ENCODE assay signal across 16 cellular contexts in genomic region chr4:125265846-125266245, GRCh38. TPM values are rescaled to one million over a fixed set of nuclear protein-coding genes. Genes with fewer than 3 reads are reported as not detected.
A peak's percentile ranks its signal among the peaks of the same experiment; 100 is the strongest.
DNase-seq lines count a peak whose midpoint lies in the region; ATAC-seq, FAIRE-seq and TF ChIP-seq lines count a peak whose summit lies in the region.
"Had no signal": no experiment of that assay in that cellular context is flagged by ENCODE, and none has a peak within 500 bp of the region (broad histone marks: within the 10 kb centered on the region; RNA-seq: fewer than 3 reads in every experiment).

No MANE protein-coding gene starts in this region.

- H3K4me3 ChIP-seq in mammary epithelial cell (replicated peaks in 1 of 3; ENCODE audit: insufficient read depth in 1 of 3, low read depth in 2 of 3, low read length in 3 of 3) (no peak overlapping the region), endodermal cell (ENCODE audit: low read length) (no peak overlapping the region), kidney (ENCODE audit: low read length in 2 of 2) (no peak overlapping the region)
- H3K4me3 ChIP-seq: BLaER1 treated with 17β-estradiol and CSF1 and Interleukin-3, amounts not matched to agents 10 nM and 100 nM had no signal

- no peaks in the 10 kb centered on the region for H3K9me3 Mint-ChIP-seq in MCF 10A (ENCODE audit: unreplicated experiment)
- H3K9me3 Mint-ChIP-seq in endodermal cell = no peaks in the 10 kb centered on the region
- no peaks in the 10 kb centered on the region for H3K9me3 Mint-ChIP-seq in activated CD8-positive, alpha-beta T cell treated with anti-CD3 and anti-CD28 coated beads, Interleukin-2, amount 10 ng/mL, durations not matched to agents 7 days and 5 days (ENCODE audit: insufficient read depth)
- H3K9me3 Mint-ChIP-seq: CD4-positive, alpha-beta T cell had no signal

- no peaks in the 10 kb centered on the region for H3K36me3 ChIP-seq in mammary epithelial cell (ENCODE audit: insufficient read depth, low read length)
- no peaks in the 10 kb centered on the region for H3K36me3 ChIP-seq in endodermal cell (ENCODE audit: control insufficient read depth, insufficient read depth, low read length)
- no peaks in the 10 kb centered on the region for H3K36me3 ChIP-seq in kidney (ENCODE audit: control insufficient read depth in 1 of 2, insufficient read depth in 2 of 2, low read length in 2 of 2)
- H3K36me3 ChIP-seq: BLaER1 treated with 17β-estradiol and CSF1 and Interleukin-3, amounts not matched to agents 10 nM and 100 nM had no signal

- no peak overlapping the region for H3K4me2 ChIP-seq in mammary epithelial cell (ENCODE audit: insufficient read depth, low read depth, low read length)

- TF ChIP-seq CTCF in MCF 10A (IDR thresholded peaks at IDR 0.05; ENCODE audit: unreplicated experiment) (no peak), mammary epithelial cell (conservative IDR thresholded peaks at IDR 0.05 in 1 of 2, IDR thresholded peaks at IDR 0.05 in 1 of 2; ENCODE audit: extremely low read depth in 1 of 2, insufficient read depth in 1 of 2, low read depth in 1 of 2, low read length in 2 of 2) (no peak), endodermal cell (conservative IDR thresholded peaks at IDR 0.05) (no peak), kidney (IDR thresholded peaks at IDR 0.05; ENCODE audit: borderline replicate concordance, extremely low read depth, insufficient read depth) (no peak)

- no peaks in the 10 kb centered on the region for H4K20me1 ChIP-seq in mammary epithelial cell (ENCODE audit: insufficient read depth, low read length)
- H4K20me1 ChIP-seq: BLaER1 treated with 17β-estradiol and CSF1 and Interleukin-3, amounts not matched to agents 10 nM and 100 nM had no signal

- no peak for ATAC-seq in activated CD8-positive, alpha-beta T cell treated with anti-CD3 and anti-CD28 coated beads, Interleukin-2, amount 10 ng/mL, durations not matched to agents 7 days and 5 days
- no peak for ATAC-seq in GM18873 (IDR thresholded peaks at IDR 0.05; ENCODE audit: low FRiP score, unreplicated experiment)
- no peak for ATAC-seq in GM19035 (IDR thresholded peaks at IDR 0.05; ENCODE audit: unreplicated experiment)
- ATAC-seq: HCT116 had no signal

- H3K27ac ChIP-seq in mammary epithelial cell (ENCODE audit: insufficient read depth, low read depth, low read length) (no peak overlapping the region), endodermal cell (ENCODE audit: low read depth, low read length) (no peak overlapping the region), kidney (ENCODE audit: low read depth in 2 of 2, low read length in 2 of 2) (no peak overlapping the region)
- H3K27ac ChIP-seq: BLaER1 treated with 17β-estradiol and CSF1 and Interleukin-3, amounts not matched to agents 10 nM and 100 nM had no signal

- BruUV-seq in MCF 10A (replicated peaks; lab: Mats Ljungman, UMichigan) = no TSS peak
- no TSS peak for BruUV-seq in mammary epithelial cell (replicated peaks; lab: Mats Ljungman, UMichigan)

- H3K9me3 ChIP-seq in mammary epithelial cell (replicated peaks; ENCODE audit: insufficient read depth, low read length) (no peaks in the 10 kb centered on the region), endodermal cell (ENCODE audit: control insufficient read depth, low read length) (peaks cover 3% of the 10 kb centered on the region), kidney (ENCODE audit: control insufficient read depth in 1 of 2, low read length in 2 of 2) (no peaks in the 10 kb centered on the region)
- H3K9me3 ChIP-seq: BLaER1 treated with 17β-estradiol and CSF1 and Interleukin-3, amounts not matched to agents 10 nM and 100 nM had no signal

- FAIRE-seq in kidney (lab: Jason Lieb, UNC) (no peak), H54 (lab: Jason Lieb, UNC) (no peak)

- in situ Hi-C loops in mammary epithelial cell (cut with MboI; ENCODE audit: low sequenced_read_pairs in 2 of 2) = loop anchor here in 1 of 2 donors (25.0 kb wide), 2 partner anchors 554 to 754 kb away; partner anchors contain the start of gene ANKRD50

- CTCF ChIA-PET in MCF 10A (lab: Yijun Ruan, JAX) = no interaction called here
- CTCF ChIA-PET in mammary epithelial cell (lab: Charles Lee; ENCODE audit: low non-redundant PET) = no interaction called here
- CTCF ChIA-PET in activated CD8-positive, alpha-beta T cell treated with anti-CD3 and anti-CD28 coated beads, Interleukin-2, amount 10 ng/mL, durations not matched to agents 7 days and 5 days (lab: Charles Lee) = no interaction called here

- H3K27me3 ChIP-seq in mammary epithelial cell (ENCODE audit: insufficient read depth, low read length) = no peaks in the 10 kb centered on the region
- H3K27me3 ChIP-seq in endodermal cell (ENCODE audit: control insufficient read depth, insufficient read depth, low read length, poor library complexity, severe bottlenecking) = peaks cover 32% of the 10 kb centered on the region
- H3K27me3 ChIP-seq: BLaER1 treated with 17β-estradiol and CSF1 and Interleukin-3, amounts not matched to agents 10 nM and 100 nM had no signal

- peaks cover 13% of the 10 kb centered on the region for H3K4me1 Mint-ChIP-seq in MCF 10A (ENCODE audit: insufficient read depth, unreplicated experiment)
- H3K4me1 Mint-ChIP-seq in endodermal cell = peaks cover 6% of the 10 kb centered on the region
- H3K4me1 Mint-ChIP-seq in activated CD8-positive, alpha-beta T cell treated with anti-CD3 and anti-CD28 coated beads, Interleukin-2, amount 10 ng/mL, durations not matched to agents 7 days and 5 days (ENCODE audit: low read depth) = no peaks in the 10 kb centered on the region

- WGBS in mammary epithelial cell (ENCODE audit: low coverage, missing lambda C conversion rate) = 98% methylated on average over 5 of the region's 5 CpGs
- WGBS in endodermal cell (ENCODE audit: insufficient coverage in 1 of 2, insufficient read length in 1 of 2), 2 experiments = 92 to 100% methylated on average over 3 to 5 of the region's 5 CpGs

- no peak overlapping the region for H3K9ac ChIP-seq in mammary epithelial cell (ENCODE audit: insufficient read depth, low read length)
- no peak overlapping the region for H3K9ac ChIP-seq in endodermal cell (ENCODE audit: extremely low read depth, low read length, poor library complexity, severe bottlenecking)
- H3K9ac ChIP-seq in kidney (ENCODE audit: low read length in 2 of 2) = no peak overlapping the region
- H3K9ac ChIP-seq: BLaER1 treated with 17β-estradiol and CSF1 and Interleukin-3, amounts not matched to agents 10 nM and 100 nM had no signal

- no peak overlapping the region for H3K4me3 Mint-ChIP-seq in MCF 10A (ENCODE audit: unreplicated experiment)
- no peak overlapping the region for H3K4me3 Mint-ChIP-seq in endodermal cell
- no peak overlapping the region for H3K4me3 Mint-ChIP-seq in activated CD8-positive, alpha-beta T cell treated with anti-CD3 and anti-CD28 coated beads, Interleukin-2, amount 10 ng/mL, durations not matched to agents 7 days and 5 days
- H3K4me3 Mint-ChIP-seq: CD4-positive, alpha-beta T cell had no signal

- H2AFZ ChIP-seq in mammary epithelial cell (ENCODE audit: low read depth, low read length) = no peak overlapping the region

- DNase-seq in MCF 10A (ENCODE audit: unreplicated experiment) (no peak), mammary epithelial cell (no peak), endodermal cell (peak; percentile 46), kidney (peak; percentile 51), H54 (ENCODE audit: insufficient read length, low spot score) (no peak)
- DNase-seq in activated CD8-positive, alpha-beta T cell treated with anti-CD3 and anti-CD28 coated beads, Interleukin-2, amount 10 ng/mL, durations not matched to agents 7 days and 5 days = no peak
- DNase-seq: 8988T; Calu3; CD4-positive, alpha-beta T cell; DMS 273 treated with DMSO at 0.1 percent for 48 hours; GOT3 had no signal

- H3K27me3 Mint-ChIP-seq in MCF 10A (ENCODE audit: insufficient read depth, unreplicated experiment) (no peaks in the 10 kb centered on the region), endodermal cell (ENCODE audit: insufficient read depth) (no peaks in the 10 kb centered on the region)
- H3K27me3 Mint-ChIP-seq in activated CD8-positive, alpha-beta T cell treated with anti-CD3 and anti-CD28 coated beads, Interleukin-2, amount 10 ng/mL, durations not matched to agents 7 days and 5 days (ENCODE audit: low read depth) = no peaks in the 10 kb centered on the region
- H3K27me3 Mint-ChIP-seq: CD4-positive, alpha-beta T cell had no signal

- POLR2A ChIA-PET in MCF 10A (lab: Yijun Ruan, JAX) = interaction anchor here (0.7 to 1.9 kb wide), 3 partner anchors 17 to 307 kb away, joined by 3 to 11 read pairs (median 4); no protein-coding TSS in a partner anchor
- POLR2A ChIA-PET in activated CD8-positive, alpha-beta T cell treated with anti-CD3 and anti-CD28 coated beads, Interleukin-2, amount 10 ng/mL, durations not matched to agents 7 days and 5 days (lab: Charles Lee) = no interaction called here

- TF ChIP-seq POLR2A in H54 (IDR thresholded peaks at IDR 0.05; ENCODE audit: low read depth, low read length) = no peak

- H3K79me2 ChIP-seq in mammary epithelial cell (ENCODE audit: insufficient read depth, low read length) = no peaks in the 10 kb centered on the region

- intact Hi-C loops in MCF 10A (cut with micrococcal nuclease) (no loop called here), mammary epithelial cell (cut with micrococcal nuclease) (no loop called here), kidney (cut with DNase I) (no loop called here)

- H3K36me3 Mint-ChIP-seq in MCF 10A (ENCODE audit: insufficient read depth, unreplicated experiment) = no peaks in the 10 kb centered on the region
- H3K36me3 Mint-ChIP-seq in endodermal cell (ENCODE audit: low read depth) = no peaks in the 10 kb centered on the region
- H3K36me3 Mint-ChIP-seq in activated CD8-positive, alpha-beta T cell treated with anti-CD3 and anti-CD28 coated beads, Interleukin-2, amount 10 ng/mL, durations not matched to agents 7 days and 5 days (ENCODE audit: low read depth) = no peaks in the 10 kb centered on the region

- peak overlapping the region; percentile 36 for H3K27ac Mint-ChIP-seq in MCF 10A (ENCODE audit: low read depth, unreplicated experiment)
- no peak overlapping the region for H3K27ac Mint-ChIP-seq in endodermal cell
- no peak overlapping the region for H3K27ac Mint-ChIP-seq in activated CD8-positive, alpha-beta T cell treated with anti-CD3 and anti-CD28 coated beads, Interleukin-2, amount 10 ng/mL, durations not matched to agents 7 days and 5 days
- H3K27ac Mint-ChIP-seq: CD4-positive, alpha-beta T cell had no signal

- dilution Hi-C loops in mammary epithelial cell (cut with HindIII; ENCODE audit: low sequenced_read_pairs) = no loop called here

- H3K4me1 ChIP-seq in mammary epithelial cell (ENCODE audit: insufficient read depth, low read length) (peaks cover 11% of the 10 kb centered on the region), endodermal cell (ENCODE audit: control insufficient read depth, insufficient read depth, low read length) (no peaks in the 10 kb centered on the region), kidney (ENCODE audit: control insufficient read depth in 1 of 2, insufficient read depth in 1 of 2, low read depth in 1 of 2, low read length in 2 of 2) (no peaks in the 10 kb centered on the region)

RNA-seq across cellular contexts. Expression of gene FAT4, which starts 48.9 kb away (rescaled TPM):
- total RNA-seq in MCF 10A (2022) (6.4 and 6.6 TPM in 2 replicates), mammary epithelial cell (1 to 10 TPM; 1.5 to 5.5 TPM), endodermal cell (1 to 10 TPM in 1 of 2 donors, under 1 TPM in 1; 0.22 to 2.1 TPM), kidney (11.3 TPM)
- polyA plus RNA-seq in mammary epithelial cell (0.42 TPM), kidney (ENCODE audit: insufficient read depth, low read depth, low replicate concordance) (0.99 TPM)
- polyA minus RNA-seq in mammary epithelial cell = 4.6 TPM
- polyA plus RNA-seq in endodermal cell (2013, experiment 1 of 2) = 11.8 TPM
- 11.8 TPM for polyA plus RNA-seq in endodermal cell (2013, experiment 2 of 2)
- total RNA-seq in activated CD8-positive, alpha-beta T cell treated with anti-CD3 and anti-CD28 coated beads, Interleukin-2, amount 10 ng/mL, durations not matched to agents 7 days and 5 days = not detected
- total RNA-seq: CD4-positive, alpha-beta T cell; HT-29 had no signal

Comparison
In these comparisons a context has a peak if more than half of its experiments do, and no peak if none do; other contexts are left out.
1. DNase-seq: peak in endodermal cell (single experiment) and kidney (single experiment); none in MCF 10A (single experiment), mammary epithelial cell (single experiment), activated CD8-positive, alpha-beta T cell treated with anti-CD3 and anti-CD28 coated beads, Interleukin-2, amount 10 ng/mL, durations not matched to agents 7 days and 5 days (single experiment) and H54 (single experiment).